ENCODE assay signal across 1 cellular context in genomic region chr3:64440498-64440897, GRCh38.
TF ChIP-seq lines count a peak whose summit lies in the region.

No MANE protein-coding gene starts in this region.

TF ChIP-seq in SK-N-SH, 30 proteins besides CTCF, POLR2A, EP300 and RAD21 (continued from another document):
- TF ChIP-seq REST (IDR thresholded peaks at IDR 0.05; ENCODE audit: low read depth, low read length) (no peak), PBX3 (IDR thresholded peaks at IDR 0.05) (0 out of 2 replicates have a peak, but pooled peaks have one; percentile 6), FOXJ3 (CRISPR knock-in tag; IDR thresholded peaks at IDR 0.05) (no peak), TEAD4 (IDR thresholded peaks at IDR 0.05; ENCODE audit: borderline replicate concordance, insufficient read depth) (no peak), GABPA (IDR thresholded peaks at IDR 0.05; ENCODE audit: low read depth) (no peak), USF2 (IDR thresholded peaks at IDR 0.05; ENCODE audit: borderline replicate concordance, low read depth, low read length) (no peak), EZH2phosphoT487 (IDR thresholded peaks at IDR 0.05; ENCODE audit: borderline replicate concordance, low read depth) (no peak), SIN3A (IDR thresholded peaks at IDR 0.05; ENCODE audit: borderline replicate concordance, low read depth, low read length) (no peak), MXI1 (IDR thresholded peaks at IDR 0.05; ENCODE audit: low read depth, low read length) (no peak), JUND (IDR thresholded peaks at IDR 0.05) (peak; percentile 51; the same call in 1 of the 2 replicates)
